In genomic region chr4:75031746-75032145, GRCh38 we compare ENCODE assay signal across 16 cellular contexts.
DNase-seq lines count a peak whose midpoint lies in the region; ATAC-seq and TF ChIP-seq lines count a peak whose summit lies in the region.
"Had no signal": no experiment of that assay in that cellular context is flagged by ENCODE, and none has a peak within 500 bp of the region (broad histone marks: within the 10 kb centered on the region; RNA-seq: fewer than 3 reads in every experiment).

No MANE protein-coding gene starts in this region.

- no peaks in the 10 kb centered on the region for H3K79me2 ChIP-seq in osteoblast (ENCODE audit: insufficient read depth, low read length)

- no peaks in the 10 kb centered on the region for H3K36me3 Mint-ChIP-seq in activated T-helper 2 cell treated with anti-CD3 and anti-CD28 coated beads, Interferon-gamma antibody, Interleukin-2, Interleukin-4, amounts not matched to agents 10 μg/mL and 5 μg/mL and 100 μg/mL, durations not matched to agents 14 hours and 24 hours and 36 hours (ENCODE audit: low read depth)

- H3K9ac ChIP-seq in colonic mucosa (ENCODE audit: low read depth in 2 of 2, low read length in 2 of 2) (no peak overlapping the region), mucosa of rectum (ENCODE audit: low read depth in 1 of 2, low read length in 2 of 2) (no peak overlapping the region)
- H3K9ac ChIP-seq: BLaER1 treated with 17β-estradiol and CSF1 and Interleukin-3, amounts not matched to agents 10 nM and 100 nM had no signal

- DNase-seq in CD1c-positive myeloid dendritic cell (ENCODE audit: extremely low spot score) (peak; percentile 27), colonic mucosa (no peak), left lobe of liver (ENCODE audit: low spot score) (no peak), osteoblast (ENCODE audit: insufficient read length, low spot score, missing footprints) (no peak), 8988T (no peak)
- no peak for DNase-seq in activated T-helper 2 cell treated with anti-CD3 and anti-CD28 coated beads, Interferon-gamma antibody, Interleukin-2, Interleukin-4, amounts not matched to agents 10 μg/mL and 5 μg/mL and 100 μg/mL, durations not matched to agents 14 hours and 24 hours and 36 hours (ENCODE audit: low spot score)
- DNase-seq: ACHN; CD4-positive, alpha-beta T cell; DMS79; H9 had no signal

- H2AFZ ChIP-seq in osteoblast (ENCODE audit: low read length): no peak overlapping the region
- H2AFZ ChIP-seq: GM23338 had no signal

- H4K20me1 ChIP-seq in osteoblast (ENCODE audit: insufficient read depth, low read length): no peaks in the 10 kb centered on the region
- H4K20me1 ChIP-seq: BLaER1 treated with 17β-estradiol and CSF1 and Interleukin-3, amounts not matched to agents 10 nM and 100 nM had no signal

- H3K27me3 Mint-ChIP-seq in activated T-helper 2 cell treated with anti-CD3 and anti-CD28 coated beads, Interferon-gamma antibody, Interleukin-2, Interleukin-4, amounts not matched to agents 10 μg/mL and 5 μg/mL and 100 μg/mL, durations not matched to agents 14 hours and 24 hours and 36 hours (ENCODE audit: low read depth): no peaks in the 10 kb centered on the region
- H3K27me3 Mint-ChIP-seq: CD4-positive, alpha-beta T cell had no signal

- H3K9me3 ChIP-seq in colonic mucosa (no peaks in the 10 kb centered on the region), mucosa of rectum (ENCODE audit: control insufficient read depth in 2 of 2, low read length in 2 of 2) (no peaks in the 10 kb centered on the region), osteoblast (ENCODE audit: low read depth, low read length) (no peaks in the 10 kb centered on the region)

- no peak overlapping the region for H3K4me3 Mint-ChIP-seq in activated T-helper 2 cell treated with anti-CD3 and anti-CD28 coated beads, Interferon-gamma antibody, Interleukin-2, Interleukin-4, amounts not matched to agents 10 μg/mL and 5 μg/mL and 100 μg/mL, durations not matched to agents 14 hours and 24 hours and 36 hours (ENCODE audit: low read depth)
- H3K4me3 Mint-ChIP-seq: CD4-positive, alpha-beta T cell; GM23338; H9 had no signal

- intact Hi-C loops in colonic mucosa (cut with DNase I): no loop called here
- intact Hi-C loops in activated T-helper 2 cell treated with anti-CD3 and anti-CD28 coated beads, Interferon-gamma antibody, Interleukin-2, Interleukin-4, amounts not matched to agents 10 μg/mL and 5 μg/mL and 100 μg/mL, durations not matched to agents 14 hours and 24 hours and 36 hours (cut with micrococcal nuclease): no loop called here

- TF ChIP-seq CTCF in colonic mucosa (IDR thresholded peaks at IDR 0.05) (no peak), osteoblast (IDR thresholded peaks at IDR 0.05; ENCODE audit: extremely low read depth, low read depth, low read length) (no peak)

- ATAC-seq in left lobe of liver: peak; percentile 86
- ATAC-seq in HG02678 (IDR thresholded peaks at IDR 0.05; ENCODE audit: unreplicated experiment): no peak
- ATAC-seq: GM23338 had no signal

- H3K4me1 Mint-ChIP-seq in activated T-helper 2 cell treated with anti-CD3 and anti-CD28 coated beads, Interferon-gamma antibody, Interleukin-2, Interleukin-4, amounts not matched to agents 10 μg/mL and 5 μg/mL and 100 μg/mL, durations not matched to agents 14 hours and 24 hours and 36 hours (ENCODE audit: low read depth): no peaks in the 10 kb centered on the region

- H3K27ac ChIP-seq in colonic mucosa (peak overlapping the region; percentile 76), mucosa of rectum (ENCODE audit: low read depth in 2 of 2, low read length in 2 of 2) (peak overlapping the region; percentile 82 to 92), osteoblast (ENCODE audit: low read depth, low read length) (no peak overlapping the region)
- H3K27ac ChIP-seq: 22Rv1 had no signal

- no peaks in the 10 kb centered on the region for H3K9me3 Mint-ChIP-seq in activated T-helper 2 cell treated with anti-CD3 and anti-CD28 coated beads, Interferon-gamma antibody, Interleukin-2, Interleukin-4, amounts not matched to agents 10 μg/mL and 5 μg/mL and 100 μg/mL, durations not matched to agents 14 hours and 24 hours and 36 hours
- H3K9me3 Mint-ChIP-seq: CD4-positive, alpha-beta T cell; GM23338; H9 had no signal

- H3K4me1 ChIP-seq in colonic mucosa (peaks cover 16% of the 10 kb centered on the region), mucosa of rectum (ENCODE audit: control insufficient read depth in 2 of 2, insufficient read depth in 2 of 2, low read length in 2 of 2) (peaks cover 11 to 71% of the 10 kb centered on the region in 2 donors), osteoblast (ENCODE audit: insufficient read depth, low read length) (no peaks in the 10 kb centered on the region)

- H3K36me3 ChIP-seq in colonic mucosa: no peaks in the 10 kb centered on the region
- peaks cover 4 to 15% of the 10 kb centered on the region in 2 donors for H3K36me3 ChIP-seq in mucosa of rectum (ENCODE audit: control insufficient read depth in 2 of 2, insufficient read depth in 2 of 2, low read length in 2 of 2)
- no peaks in the 10 kb centered on the region for H3K36me3 ChIP-seq in osteoblast (ENCODE audit: insufficient read depth, low read length)
- H3K36me3 ChIP-seq: BLaER1 treated with 17β-estradiol and CSF1 and Interleukin-3, amounts not matched to agents 10 nM and 100 nM had no signal

- no peak overlapping the region for H3K4me3 ChIP-seq in colonic mucosa
- H3K4me3 ChIP-seq in mucosa of rectum (ENCODE audit: low read length in 2 of 2): no peak overlapping the region
- no peak overlapping the region for H3K4me3 ChIP-seq in osteoblast (ENCODE audit: insufficient read depth, low read length)
- H3K4me3 ChIP-seq: BLaER1 treated with 17β-estradiol and CSF1 and Interleukin-3, amounts not matched to agents 10 nM and 100 nM; GM12878; GM23338 had no signal

- H3K27ac Mint-ChIP-seq in activated T-helper 2 cell treated with anti-CD3 and anti-CD28 coated beads, Interferon-gamma antibody, Interleukin-2, Interleukin-4, amounts not matched to agents 10 μg/mL and 5 μg/mL and 100 μg/mL, durations not matched to agents 14 hours and 24 hours and 36 hours: no peak overlapping the region
- H3K27ac Mint-ChIP-seq: CD4-positive, alpha-beta T cell; GM23338; H9 had no signal

- no peaks in the 10 kb centered on the region for H3K27me3 ChIP-seq in colonic mucosa
- H3K27me3 ChIP-seq in mucosa of rectum (ENCODE audit: control insufficient read depth in 2 of 2, insufficient read depth in 2 of 2, low read length in 2 of 2): no peaks in the 10 kb centered on the region
- H3K27me3 ChIP-seq in osteoblast (ENCODE audit: insufficient read depth, low read length): no peaks in the 10 kb centered on the region
- H3K27me3 ChIP-seq: BLaER1 treated with 17β-estradiol and CSF1 and Interleukin-3, amounts not matched to agents 10 nM and 100 nM had no signal

- no peak overlapping the region for H3K4me2 ChIP-seq in osteoblast (ENCODE audit: insufficient read depth, low read length)
- H3K4me2 ChIP-seq: GM23338 had no signal
